Comparison of ENCODE assay signal across 11 cellular contexts in genomic region chr5:78811121-78811832, GRCh38.
"Had no signal": no experiment of that assay in that cellular context is flagged by ENCODE, and none has a peak within 500 bp of the region (broad histone marks: within the 10 kb centered on the region; RNA-seq: fewer than 3 reads in every experiment).

No MANE protein-coding gene starts in this region.

- H3K27me3 ChIP-seq: gastrocnemius medialis, pancreas, stomach had no signal

- H3K4me3 ChIP-seq: gastrocnemius medialis, pancreas, stomach, thoracic aorta had no signal

- DNase-seq: activated CD4-positive, alpha-beta T cell treated with anti-CD3 and anti-CD28 coated beads, Interleukin-2, amount 10 ng/mL, durations not matched to agents 24 days and 14 days; activated naive CD4-positive, alpha-beta T cell treated with anti-CD3 and anti-CD28 coated beads for 36 hours; gastrocnemius medialis; left ventricle myocardium superior; mesenchymal stem cell; pancreas; stimulated activated CD4-positive, alpha-beta T cell treated with anti-CD3 and anti-CD28 coated beads, Interleukin-4, amount 100 ng/mL, for 4 hours; stomach; T-helper 1 cell had no signal

- ATAC-seq: activated T-helper 17 cell treated with anti-CD3 and anti-CD28 coated beads, Interleukin-2, amount 50 U/mL, for 72 hours; gastrocnemius medialis; left ventricle myocardium superior; pancreas had no signal

- H3K36me3 ChIP-seq: gastrocnemius medialis, pancreas, stomach, thoracic aorta had no signal

- H3K9me3 ChIP-seq: gastrocnemius medialis, pancreas, stomach, thoracic aorta had no signal

- FAIRE-seq: pancreas had no signal

- H3K4me1 ChIP-seq: pancreas, stomach had no signal

- H3K27ac ChIP-seq: gastrocnemius medialis, pancreas, stomach, thoracic aorta had no signal
